9 cellular contexts compared by ENCODE assay signal in genomic region chr1:222240536-222241181, GRCh38.
DNase-seq lines count a peak whose midpoint lies in the region; ATAC-seq, FAIRE-seq and TF ChIP-seq lines count a peak whose summit lies in the region.
"Had no signal": no experiment of that assay in that cellular context is flagged by ENCODE, and none has a peak within 500 bp of the region (broad histone marks: within the 10 kb centered on the region; RNA-seq: fewer than 3 reads in every experiment).

No MANE protein-coding gene starts in this region.

- no peak overlapping the region for H3K18ac ChIP-seq in H1 (ENCODE audit: extremely low read depth, low read length)

- TF ChIP-seq CTCF in H1 (IDR thresholded peaks at IDR 0.05; ENCODE audit: control extremely low read depth in 1 of 3, insufficient read depth in 1 of 3, low read depth in 1 of 3, low read length in 3 of 3), result no peak
- no peak for TF ChIP-seq CTCF in osteoblast (IDR thresholded peaks at IDR 0.05; ENCODE audit: extremely low read depth, low read depth, low read length)

- H3K27me3 ChIP-seq in H1 (replicated peaks in 1 of 4; ENCODE audit: control insufficient read depth in 3 of 4, extremely low read depth in 1 of 4, insufficient read depth in 3 of 4, low read length in 3 of 4) (peaks cover 0 to 1% (median 0%) of the 10 kb centered on the region in 4 experiments; a peak in 1 of 7 replicates), osteoblast (ENCODE audit: insufficient read depth, low read length) (no peaks in the 10 kb centered on the region), MG63 (no peaks in the 10 kb centered on the region; the same call in 1 of the 2 replicates)

- no peak for TF ChIP-seq POLR2A in H1 (IDR thresholded peaks at IDR 0.05; ENCODE audit: control extremely low read depth in 1 of 2, low read depth in 2 of 2, low read length in 2 of 2)

- H4K5ac ChIP-seq in H1 (ENCODE audit: insufficient read length, low read depth, low read length), result no peak overlapping the region

- CTCF ChIA-PET in H1 (lab: Charles Lee; ENCODE audit: partially characterized antibody), result interaction anchor here (1.3 kb wide), 1 partner anchor 763 kb away, joined by 4 read pairs; no protein-coding TSS in a partner anchor

- H3K4me3 ChIP-seq in H1 (ENCODE audit: extremely low read depth in 1 of 4, insufficient read depth in 2 of 4, low read depth in 3 of 4, low read length in 4 of 4), result no peak overlapping the region
- no peak overlapping the region for H3K4me3 ChIP-seq in osteoblast (ENCODE audit: insufficient read depth, low read length)
- no peak overlapping the region for H3K4me3 ChIP-seq in MG63
- H3K4me3 ChIP-seq: skin epidermis had no signal

- no peak overlapping the region for H3K4ac ChIP-seq in H1 (replicated peaks; ENCODE audit: insufficient read length, low read depth, low read length)

- DNase-seq in ELR (ENCODE audit: low read depth), result peak; percentile 38
- peak; percentile 57 for DNase-seq in NCI-H2171 treated with DMSO at 0.1 percent for 48 hours (lab: John Stamatoyannopoulos, UW)
- no peak for DNase-seq in H1 (ENCODE audit: low read depth in 1 of 2, low spot score in 2 of 2)
- no peak for DNase-seq in osteoblast (ENCODE audit: insufficient read length, low spot score, missing footprints)
- no peak for DNase-seq in activated gamma-delta T cell treated with Interleukin-2 at 50 U/mL for 16 hours
- no peak for DNase-seq in MG63
- DNase-seq: activated CD4-positive, alpha-beta T cell treated with anti-CD3 and anti-CD28 coated beads for 4 hours had no signal

- no peak overlapping the region for H3K9ac ChIP-seq in H1 (replicated peaks in 1 of 4; ENCODE audit: extremely low read depth in 1 of 4, low read depth in 3 of 4, low read length in 3 of 4)

- no peak overlapping the region for H3K56ac ChIP-seq in H1 (replicated peaks; ENCODE audit: insufficient read length, low read depth, low read length)

- H3K4me2 ChIP-seq in H1 (ENCODE audit: insufficient read depth in 1 of 2, low read depth in 2 of 2, low read length in 2 of 2), result no peak overlapping the region
- H3K4me2 ChIP-seq in osteoblast (ENCODE audit: insufficient read depth, low read length), result no peak overlapping the region

- no peak overlapping the region for H2AK5ac ChIP-seq in H1 (ENCODE audit: low read depth, low read length)

- no peaks in the 10 kb centered on the region for H3K79me1 ChIP-seq in H1 (ENCODE audit: low read depth, low read length)

- H2BK20ac ChIP-seq in H1 (ENCODE audit: low read length), result no peak overlapping the region

- H2BK120ac ChIP-seq in H1 (replicated peaks; ENCODE audit: low read depth, low read length), result no peak overlapping the region

- no peak for FAIRE-seq in H1 (lab: Jason Lieb, UNC)

- H2BK15ac ChIP-seq in H1 (ENCODE audit: low read length), result 0 out of 2 replicates have a peak overlapping the region, but pooled peaks have one; percentile 65

- no peak for TF ChIP-seq RAD21 in H1 (IDR thresholded peaks at IDR 0.05 in 1 of 2, conservative IDR thresholded peaks at IDR 0.05 in 1 of 2; ENCODE audit: low read depth in 2 of 2, low read length in 2 of 2)

- ATAC-seq in HG03025 (IDR thresholded peaks at IDR 0.05; ENCODE audit: low FRiP score, unreplicated experiment), result no peak

- no peaks in the 10 kb centered on the region for H3K23me2 ChIP-seq in H1 (ENCODE audit: low read depth, low read length)

- TF ChIP-seq EP300 in H1 (IDR thresholded peaks at IDR 0.05; ENCODE audit: borderline replicate concordance in 1 of 2, low read depth in 2 of 2, low read length in 2 of 2), result no peak

- POLR2A ChIA-PET in H1 (lab: Charles Lee; ENCODE audit: partially characterized antibody), result no interaction called here

- no peak overlapping the region for H3K14ac ChIP-seq in H1 (ENCODE audit: insufficient read length)

- H2BK12ac ChIP-seq in H1 (ENCODE audit: low read depth, low read length), result no peak overlapping the region; the same call in 1 of the 2 replicates

- H4K20me1 ChIP-seq in H1 (replicated peaks in 1 of 2; ENCODE audit: control insufficient read depth in 1 of 2, insufficient read depth in 2 of 2, low read length in 2 of 2) (no peaks in the 10 kb centered on the region), osteoblast (ENCODE audit: insufficient read depth, low read length) (no peaks in the 10 kb centered on the region)

- H3K27ac ChIP-seq in H1 (ENCODE audit: low read depth, low read length), result no peak overlapping the region
- H3K27ac ChIP-seq in osteoblast (ENCODE audit: low read depth, low read length), result no peak overlapping the region

- peaks cover 0 to 10% (median 9%) of the 10 kb centered on the region in 4 experiments; a peak in 6 of 7 replicates for H3K4me1 ChIP-seq in H1 (replicated peaks in 1 of 4; ENCODE audit: control insufficient read depth in 3 of 4, insufficient read depth in 4 of 4, low read length in 3 of 4)
- H3K4me1 ChIP-seq in osteoblast (ENCODE audit: insufficient read depth, low read length), result peaks cover 9% of the 10 kb centered on the region

- no peak overlapping the region for H3K23ac ChIP-seq in H1 (ENCODE audit: insufficient read length)

- H3K36me3 ChIP-seq in H1 (ENCODE audit: control insufficient read depth in 2 of 4, insufficient read depth in 4 of 4, low read length in 3 of 4), result no peaks in the 10 kb centered on the region
- no peaks in the 10 kb centered on the region for H3K36me3 ChIP-seq in osteoblast (ENCODE audit: insufficient read depth, low read length)
- H3K36me3 ChIP-seq in MG63, result no peaks in the 10 kb centered on the region

- 88% methylated on average over 7 of the region's 7 CpGs; no CpG with 5 or more reads in 1 of the 2 experiments for WGBS in H1 (ENCODE audit: extremely low coverage in 1 of 2, insufficient coverage in 1 of 2, insufficient read length in 1 of 2, insufficient replicate concordance in 2 of 2, low coverage in 1 of 2, low lambda C conversion rate in 2 of 2, missing lambda C conversion rate in 1 of 2), 2 experiments

- H4K91ac ChIP-seq in H1 (replicated peaks; ENCODE audit: insufficient read length, low read length), result no peak overlapping the region

- H3K79me2 ChIP-seq in H1 (ENCODE audit: control insufficient read depth in 1 of 2, insufficient read depth in 2 of 2, low read length in 2 of 2) (no peaks in the 10 kb centered on the region), osteoblast (ENCODE audit: insufficient read depth, low read length) (no peaks in the 10 kb centered on the region)

- H4K8ac ChIP-seq in H1 (ENCODE audit: extremely low read depth, insufficient read depth, low read length), result no peak overlapping the region

- no peaks in the 10 kb centered on the region for H3K9me3 ChIP-seq in H1 (ENCODE audit: insufficient read depth in 2 of 2, low read depth in 1 of 2, low read length in 1 of 2)
- H3K9me3 ChIP-seq in osteoblast (ENCODE audit: low read depth, low read length), result no peaks in the 10 kb centered on the region
- H3K9me3 ChIP-seq in MG63, result no peaks in the 10 kb centered on the region

- H2AFZ ChIP-seq in H1 (ENCODE audit: low read length) (no peak overlapping the region), osteoblast (ENCODE audit: low read length) (peak overlapping the region; percentile 75)

- no peak overlapping the region; the same call in 1 of the 2 replicates for H2BK5ac ChIP-seq in H1 (ENCODE audit: low read depth, low read length)

TF ChIP-seq in H1, 55 proteins besides CTCF, POLR2A, EP300 and RAD21:
- TF ChIP-seq NANOG (IDR thresholded peaks at IDR 0.05; ENCODE audit: insufficient read depth, low read depth, low read length, poor library complexity, severe bottlenecking) (no peak), TAF1 (IDR thresholded peaks at IDR 0.05; ENCODE audit: low read depth, low read length) (no peak), NRF1 (IDR thresholded peaks at IDR 0.05; ENCODE audit: low read depth, low read length) (no peak), CREB1 (IDR thresholded peaks at IDR 0.05) (no peak), ZNF274 (IDR thresholded peaks at IDR 0.05; ENCODE audit: borderline replicate concordance, extremely low read depth, low read length) (no peak), BACH1 (IDR thresholded peaks at IDR 0.05; ENCODE audit: low read length) (peak; percentile 73)

Comparison
In these comparisons a context has a peak if more than half of its experiments do, and no peak if none do; other contexts are left out.
1. DNase-seq: peak in ELR (single experiment) and NCI-H2171 treated with DMSO at 0.1 percent for 48 hours (single experiment); none in H1 (0 of 2), osteoblast (single experiment), activated gamma-delta T cell treated with Interleukin-2 at 50 U/mL for 16 hours (single experiment) and MG63 (single experiment).